ENCODE assay signal across 8 cellular contexts in the genomic region with DNA sequence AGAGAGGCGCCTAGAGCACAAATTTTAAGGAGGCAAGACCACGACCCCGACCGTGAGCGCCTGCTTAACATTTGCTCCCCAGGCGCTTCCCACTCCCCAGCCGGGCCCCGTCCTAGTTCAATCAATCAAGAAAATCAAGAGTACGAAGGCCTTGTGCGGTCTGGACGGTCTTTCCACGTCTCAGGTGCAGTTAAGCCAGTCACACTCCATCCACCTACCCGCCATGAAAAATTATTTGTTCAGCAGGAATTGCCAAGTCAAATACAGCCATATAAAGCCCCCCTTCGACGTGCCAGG.
A peak's percentile ranks its signal among the peaks of the same experiment; 100 is the strongest.
DNase-seq lines count a peak whose midpoint lies in the region; TF ChIP-seq lines count a peak whose summit lies in the region.

No MANE protein-coding gene starts in this region.

- no peaks in the 10 kb centered on the region for H3K27me3 Mint-ChIP-seq in dendritic cell treated with granulocyte-macrophage colony-stimulating factor and Interleukin-4, amounts not matched to agents 40 ng/mL and 50 ng/mL, for 4 days

- peak overlapping the region; percentile 88 for H3K4me3 Mint-ChIP-seq in dendritic cell treated with granulocyte-macrophage colony-stimulating factor and Interleukin-4, amounts not matched to agents 40 ng/mL and 50 ng/mL, for 4 days

- peak overlapping the region; percentile 99 for H3K9ac ChIP-seq in mucosa of rectum (ENCODE audit: low read depth in 1 of 2, low read length in 2 of 2)

- H3K27ac ChIP-seq in mucosa of rectum (ENCODE audit: low read depth in 2 of 2, low read length in 2 of 2) = peak overlapping the region; percentile 98 to 99

- peaks cover 32% of the 10 kb centered on the region for H3K36me3 Mint-ChIP-seq in dendritic cell treated with granulocyte-macrophage colony-stimulating factor and Interleukin-4, amounts not matched to agents 40 ng/mL and 50 ng/mL, for 4 days (ENCODE audit: low read depth)

- H3K27ac Mint-ChIP-seq in dendritic cell treated with granulocyte-macrophage colony-stimulating factor and Interleukin-4, amounts not matched to agents 40 ng/mL and 50 ng/mL, for 4 days = peak overlapping the region; percentile 98

- DNase-seq in GM12865 (ENCODE audit: low read depth) (no peak), LNCaP clone FGC (ENCODE audit: low read depth) (no peak), AML-193 (lab: John Stamatoyannopoulos, UW) (no peak), RPMI8226 (no peak), NCI-H69 (lab: John Stamatoyannopoulos, UW) (no peak)
- no peak for DNase-seq in activated CD4-positive, CD25-positive, alpha-beta regulatory T cell (lab: John Stamatoyannopoulos, UW)

- no peaks in the 10 kb centered on the region for H3K27me3 ChIP-seq in mucosa of rectum (ENCODE audit: control insufficient read depth in 2 of 2, insufficient read depth in 2 of 2, low read length in 2 of 2)

- H3K4me3 ChIP-seq in GM12865 (ENCODE audit: low read depth, low read length) (peak overlapping the region; percentile 71), LNCaP clone FGC (ENCODE audit: low read depth, low read length) (peak overlapping the region; percentile 80), mucosa of rectum (ENCODE audit: low read length in 2 of 2) (peak overlapping the region; percentile 97 to 99)

- H3K9me3 Mint-ChIP-seq in dendritic cell treated with granulocyte-macrophage colony-stimulating factor and Interleukin-4, amounts not matched to agents 40 ng/mL and 50 ng/mL, for 4 days = no peaks in the 10 kb centered on the region

- intact Hi-C loops in dendritic cell treated with granulocyte-macrophage colony-stimulating factor and Interleukin-4, amounts not matched to agents 40 ng/mL and 50 ng/mL, for 4 days (cut with micrococcal nuclease) = loop anchor here (1.0 kb wide), 1 partner anchor 12 kb away; the partner anchor contains the start of gene RPS29

- peaks cover 2% of the 10 kb centered on the region in 2 donors for H3K36me3 ChIP-seq in mucosa of rectum (ENCODE audit: control insufficient read depth in 2 of 2, insufficient read depth in 2 of 2, low read length in 2 of 2)

- peaks cover 4 to 14% of the 10 kb centered on the region in 2 donors for H3K4me1 ChIP-seq in mucosa of rectum (ENCODE audit: control insufficient read depth in 2 of 2, insufficient read depth in 2 of 2, low read length in 2 of 2)

- peaks cover 25% of the 10 kb centered on the region for H3K4me1 Mint-ChIP-seq in dendritic cell treated with granulocyte-macrophage colony-stimulating factor and Interleukin-4, amounts not matched to agents 40 ng/mL and 50 ng/mL, for 4 days (ENCODE audit: low read depth)

- no peak for TF ChIP-seq CTCF in GM12865 (IDR thresholded peaks at IDR 0.05; ENCODE audit: insufficient read depth, low read depth, low read length, missing control alignments)
- TF ChIP-seq CTCF in LNCaP clone FGC (IDR thresholded peaks at IDR 0.05; ENCODE audit: control insufficient read depth, extremely low read depth, insufficient read depth) = no peak

- no peaks in the 10 kb centered on the region for H3K9me3 ChIP-seq in mucosa of rectum (ENCODE audit: control insufficient read depth in 2 of 2, low read length in 2 of 2)
